Comparison of ENCODE assay signal across 23 cellular contexts in the genomic region with DNA sequence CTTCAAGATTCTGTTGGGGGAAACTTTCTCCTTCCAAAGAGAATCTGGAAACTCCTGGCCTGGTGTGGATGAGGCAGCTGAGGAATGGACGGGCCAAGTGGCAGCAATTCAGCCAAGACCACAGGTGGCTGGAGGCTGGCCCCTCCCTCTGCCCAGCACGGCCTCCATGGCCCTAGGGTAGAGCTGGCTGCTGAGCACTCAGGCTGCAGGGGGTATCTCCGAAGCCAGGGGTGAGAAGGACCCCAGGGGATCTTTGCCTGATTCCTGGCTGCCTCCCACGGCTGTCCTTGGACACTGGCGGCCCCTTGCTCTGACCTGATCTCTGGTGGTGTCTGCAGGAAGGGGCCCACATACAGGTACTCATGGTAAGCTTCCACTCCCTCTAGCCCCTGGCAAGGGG. TPM values are rescaled to one million over a fixed set of nuclear protein-coding genes. Genes with fewer than 3 reads are reported as not detected.
A peak's percentile ranks its signal among the peaks of the same experiment; 100 is the strongest.
DNase-seq lines count a peak whose midpoint lies in the region; ATAC-seq and TF ChIP-seq lines count a peak whose summit lies in the region.
"Had no signal": no experiment of that assay in that cellular context is flagged by ENCODE, and none has a peak within 500 bp of the region (broad histone marks: within the 10 kb centered on the region; RNA-seq: fewer than 3 reads in every experiment).

No MANE protein-coding gene starts in this region.

- in situ Hi-C loops in IMR-90 (cut with MboI; ENCODE audit: low sequenced_read_pairs) = no loop called here

- no peak for TF ChIP-seq POLR2A in IMR-90 (IDR thresholded peaks at IDR 0.05; ENCODE audit: low read depth, low read length)

- no peak overlapping the region for H3K56ac ChIP-seq in IMR-90 (ENCODE audit: extremely low read depth, insufficient read depth, low read length)

- no peak overlapping the region for H3K4me2 ChIP-seq in IMR-90 (ENCODE audit: low read depth, low read length)
- H3K4me2 ChIP-seq: A549; BLaER1 treated with 17β-estradiol and CSF1 and Interleukin-3, amounts not matched to agents 10 nM and 100 nM had no signal

- CTCF ChIA-PET in IMR-90 (lab: Yijun Ruan, JAX) = no interaction called here
- CTCF ChIA-PET in HEK293T (lab: Yijun Ruan, JAX) = no interaction called here

- H2AK9ac ChIP-seq in IMR-90 (replicated peaks; ENCODE audit: low read depth, low read length, poor library complexity) = no peak overlapping the region

- no peak overlapping the region for H3K4ac ChIP-seq in IMR-90 (ENCODE audit: low read depth, low read length)

- no peak overlapping the region for H3K18ac ChIP-seq in IMR-90 (ENCODE audit: low read depth, low read length)

- H3K27ac Mint-ChIP-seq in stimulated activated effector memory CD8-positive, alpha-beta T cell treated with anti-CD3 and anti-CD28 coated beads, Interleukin-12 subunit alpha, Interleukin-12 subunit beta, amount 100 ng/mL, for 72 hours = no peak overlapping the region
- H3K27ac Mint-ChIP-seq: B cell; CD4-positive, alpha-beta T cell; CD8-positive, alpha-beta memory T cell had no signal

- no peaks in the 10 kb centered on the region for H3K79me1 ChIP-seq in IMR-90 (ENCODE audit: low read depth in 1 of 2, low read length in 2 of 2)

- H3K9me3 ChIP-seq in IMR-90 (ENCODE audit: control insufficient read depth, insufficient read depth, low read length) = no peaks in the 10 kb centered on the region
- H3K9me3 ChIP-seq: A549; BLaER1 treated with 17β-estradiol and CSF1 and Interleukin-3, amounts not matched to agents 10 nM and 100 nM had no signal

- H2BK15ac ChIP-seq in IMR-90 (ENCODE audit: low read depth, low read length) = no peak overlapping the region

- no peaks in the 10 kb centered on the region for H3K36me3 Mint-ChIP-seq in stimulated activated effector memory CD8-positive, alpha-beta T cell treated with anti-CD3 and anti-CD28 coated beads, Interleukin-12 subunit alpha, Interleukin-12 subunit beta, amount 100 ng/mL, for 72 hours
- H3K36me3 Mint-ChIP-seq: CD8-positive, alpha-beta memory T cell had no signal

- ATAC-seq in IMR-90 (ENCODE audit: low read depth) = no peak
- no peak for ATAC-seq in GM18861 (IDR thresholded peaks at IDR 0.05; ENCODE audit: unreplicated experiment)
- ATAC-seq in stimulated activated effector memory CD8-positive, alpha-beta T cell treated with anti-CD3 and anti-CD28 coated beads, Interleukin-12 subunit alpha, Interleukin-12 subunit beta, amount 100 ng/mL, for 72 hours = no peak

- no peak overlapping the region for H2AK5ac ChIP-seq in IMR-90 (ENCODE audit: low read depth, low read length)

- H3K27ac ChIP-seq in IMR-90 (ENCODE audit: insufficient read depth, low read length) = no peak overlapping the region
- H3K27ac ChIP-seq: 22Rv1; A549; BLaER1 treated with 17β-estradiol and CSF1 and Interleukin-3, amounts not matched to agents 10 nM and 100 nM; C4-2B had no signal

- dilution Hi-C loops in IMR-90 (cut with HindIII; ENCODE audit: low sequenced_read_pairs, unreplicated experiment) = no loop called here

- no peak overlapping the region for H3K4me3 Mint-ChIP-seq in stimulated activated effector memory CD8-positive, alpha-beta T cell treated with anti-CD3 and anti-CD28 coated beads, Interleukin-12 subunit alpha, Interleukin-12 subunit beta, amount 100 ng/mL, for 72 hours
- H3K4me3 Mint-ChIP-seq: B cell; CD4-positive, alpha-beta T cell; CD8-positive, alpha-beta memory T cell had no signal

- no peaks in the 10 kb centered on the region for H3K9me1 ChIP-seq in IMR-90 (ENCODE audit: insufficient read depth, low read length)

- peaks cover 61% of the 10 kb centered on the region for H3K27me3 ChIP-seq in IMR-90 (ENCODE audit: control insufficient read depth, insufficient read depth, low read length)
- H3K27me3 ChIP-seq: BLaER1 treated with 17β-estradiol and CSF1 and Interleukin-3, amounts not matched to agents 10 nM and 100 nM had no signal

- H3K9ac ChIP-seq in IMR-90 (ENCODE audit: low read depth, low read length) = no peak overlapping the region
- H3K9ac ChIP-seq: BLaER1 treated with 17β-estradiol and CSF1 and Interleukin-3, amounts not matched to agents 10 nM and 100 nM had no signal

- no peaks in the 10 kb centered on the region for H4K20me1 ChIP-seq in IMR-90 (ENCODE audit: insufficient read depth, low read length)

- no peak for TF ChIP-seq RAD21 in IMR-90 (IDR thresholded peaks at IDR 0.05; ENCODE audit: low read length)

- H3K4me1 Mint-ChIP-seq in stimulated activated effector memory CD8-positive, alpha-beta T cell treated with anti-CD3 and anti-CD28 coated beads, Interleukin-12 subunit alpha, Interleukin-12 subunit beta, amount 100 ng/mL, for 72 hours = no peaks in the 10 kb centered on the region
- H3K4me1 Mint-ChIP-seq: B cell; CD8-positive, alpha-beta memory T cell had no signal

- H3K9me3 Mint-ChIP-seq in stimulated activated effector memory CD8-positive, alpha-beta T cell treated with anti-CD3 and anti-CD28 coated beads, Interleukin-12 subunit alpha, Interleukin-12 subunit beta, amount 100 ng/mL, for 72 hours = no peaks in the 10 kb centered on the region
- H3K9me3 Mint-ChIP-seq: CD4-positive, alpha-beta T cell; CD8-positive, alpha-beta memory T cell had no signal

- WGBS in IMR-90 (ENCODE audit: extremely low coverage in 2 of 2, insufficient read length in 1 of 2), 2 experiments = no CpG with 5 or more reads among the region's 5 CpGs

- no peaks in the 10 kb centered on the region for H3K36me3 ChIP-seq in IMR-90 (ENCODE audit: control insufficient read depth, insufficient read depth, low read length)
- H3K36me3 ChIP-seq: BLaER1 treated with 17β-estradiol and CSF1 and Interleukin-3, amounts not matched to agents 10 nM and 100 nM had no signal

- BruUV-seq in IMR-90 (replicated peaks; lab: Mats Ljungman, UMichigan) = no TSS peak

- H3K4me1 ChIP-seq in IMR-90 (ENCODE audit: control insufficient read depth, insufficient read depth, low read length) = no peaks in the 10 kb centered on the region
- H3K4me1 ChIP-seq: A549 had no signal

- no peak overlapping the region for H4K5ac ChIP-seq in IMR-90 (ENCODE audit: low read depth, low read length)

- no peak for TF ChIP-seq CTCF in IMR-90 (conservative IDR thresholded peaks at IDR 0.05; ENCODE audit: low read depth, low read length)

- H4K91ac ChIP-seq in IMR-90 (ENCODE audit: insufficient read depth, low read depth, low read length) = no peak overlapping the region

- no peak overlapping the region for H3K4me3 ChIP-seq in IMR-90 (ENCODE audit: insufficient read depth, low read depth, low read length)
- H3K4me3 ChIP-seq: A549; BLaER1 treated with 17β-estradiol and CSF1 and Interleukin-3, amounts not matched to agents 10 nM and 100 nM had no signal

- H2BK5ac ChIP-seq in IMR-90 (ENCODE audit: low read depth, low read length, poor library complexity, severe bottlenecking) = no peak overlapping the region

- H4K8ac ChIP-seq in IMR-90 (ENCODE audit: low read depth in 2 of 2, low read length in 2 of 2) = no peak overlapping the region

- POLR2A ChIA-PET in IMR-90 (lab: Charles Lee; ENCODE audit: unreplicated experiment) (no interaction called here), HEK293T (lab: Yijun Ruan, JAX) (no interaction called here)

- H3K14ac ChIP-seq in IMR-90 (replicated peaks; ENCODE audit: low read depth, low read length) = no peak overlapping the region

- intact Hi-C loops in IMR-90 (cut with micrococcal nuclease) = no loop called here

- H2BK20ac ChIP-seq in IMR-90 (ENCODE audit: low read depth, low read length) = no peak overlapping the region

- peak overlapping the region; percentile 7 for H2AFZ ChIP-seq in IMR-90 (replicated peaks; ENCODE audit: low read length, poor library complexity)

- H2BK120ac ChIP-seq in IMR-90 (ENCODE audit: low read depth, low read length) = no peak overlapping the region

- peak; percentile 40 for DNase-seq in NCI-H146 (lab: John Stamatoyannopoulos, UW)
- DNase-seq in NCI-H146 treated with DMSO at 0.1 percent for 48 hours (lab: John Stamatoyannopoulos, UW; ENCODE audit: unreplicated experiment) = no peak
- DNase-seq in IMR-90 = no peak
- DNase-seq in myocyte (ENCODE audit: low read depth) = peak; percentile 9
- no peak for DNase-seq in stimulated activated effector memory CD8-positive, alpha-beta T cell treated with anti-CD3 and anti-CD28 coated beads, Interleukin-12 subunit alpha, Interleukin-12 subunit beta, amount 100 ng/mL, for 72 hours (ENCODE audit: low spot score in 2 of 2)
- DNase-seq in HEK293T (ENCODE audit: extremely low spot score) = no peak
- DNase-seq: AML-193; CD4-positive, alpha-beta T cell; CD8-positive, alpha-beta memory T cell; COR-L47; DMS 273 treated with DMSO at 0.1 percent for 48 hours; DMS153; DMS53; DMS79; DND-41; EL; GF-D8 had no signal

- H3K23ac ChIP-seq in IMR-90 (ENCODE audit: low read depth, low read length) = no peak overlapping the region

TF ChIP-seq in IMR-90, 13 proteins besides CTCF, POLR2A, EP300 and RAD21 (continues in another document):
- no peak for TF ChIP-seq BHLHE40 (IDR thresholded peaks at IDR 0.05; ENCODE audit: low read depth, low read length)
- no peak for TF ChIP-seq CEBPB (IDR thresholded peaks at IDR 0.05; ENCODE audit: low read depth, low read length)
- TF ChIP-seq MAFK (IDR thresholded peaks at IDR 0.05; ENCODE audit: low read depth, low read length) = no peak
- no peak for TF ChIP-seq RFX5 (IDR thresholded peaks at IDR 0.05; ENCODE audit: low read depth, low read length)
- TF ChIP-seq MAZ (IDR thresholded peaks at IDR 0.05; ENCODE audit: borderline replicate concordance, low read depth, low read length) = no peak

TF ChIP-seq in HEK293T, 16 proteins besides CTCF, POLR2A, EP300 and RAD21 (continues in another document):
- TF ChIP-seq NFRKB (IDR thresholded peaks at IDR 0.05) = no peak
- TF ChIP-seq PKNOX1 (IDR thresholded peaks at IDR 0.05) = no peak
- TF ChIP-seq FOXA1 (IDR thresholded peaks at IDR 0.05) = no peak
- TF ChIP-seq ARNT (IDR thresholded peaks at IDR 0.05) = no peak
- no peak for TF ChIP-seq L3MBTL2 (conservative IDR thresholded peaks at IDR 0.05)
- TF ChIP-seq HDGF (IDR thresholded peaks at IDR 0.05; ENCODE audit: borderline replicate concordance) = no peak
- TF ChIP-seq ZNF384 (IDR thresholded peaks at IDR 0.05) = no peak
- no peak for TF ChIP-seq SUZ12 (IDR thresholded peaks at IDR 0.05)
- no peak for TF ChIP-seq BHLHE40 (IDR thresholded peaks at IDR 0.05; ENCODE audit: borderline replicate concordance)
- TF ChIP-seq SP1 (IDR thresholded peaks at IDR 0.05) = no peak

RNA-seq across cellular contexts. Expression of gene GRM4, which starts 39.0 kb away (rescaled TPM):
- total RNA-seq in IMR-90 (2012; rRNA removed) = not detected in 2 replicates
- 0.02 and 0.03 TPM in 2 replicates for polyA plus RNA-seq in IMR-90 (2012; rRNA removed)
- polyA plus RNA-seq in IMR-90 (2012; cell fraction: cytosol; rRNA removed) = 0.01 and 0.10 TPM in 2 replicates
- 0.06 and 0.17 TPM in 2 replicates for polyA plus RNA-seq in IMR-90 (2012; cell fraction: nucleus; rRNA removed; ENCODE audit: low replicate concordance)
- total RNA-seq in myocyte = 0.19 and 0.26 TPM in 2 replicates
- 0.24 TPM for polyA plus RNA-seq in myocyte (2012)
- total RNA-seq: B cell; CD8-positive, alpha-beta memory T cell had no signal

Comparison
In these comparisons a context has a peak if more than half of its experiments do, and no peak if none do; other contexts are left out.
1. DNase-seq: peak in NCI-H146 (single experiment) and myocyte (single experiment); none in NCI-H146 treated with DMSO at 0.1 percent for 48 hours (single experiment), IMR-90 (single experiment), stimulated activated effector memory CD8-positive, alpha-beta T cell treated with anti-CD3 and anti-CD28 coated beads, Interleukin-12 subunit alpha, Interleukin-12 subunit beta, amount 100 ng/mL, for 72 hours (0 of 2) and HEK293T (single experiment).